Comparison of ENCODE assay signal across 1 cellular context in the genomic region with DNA sequence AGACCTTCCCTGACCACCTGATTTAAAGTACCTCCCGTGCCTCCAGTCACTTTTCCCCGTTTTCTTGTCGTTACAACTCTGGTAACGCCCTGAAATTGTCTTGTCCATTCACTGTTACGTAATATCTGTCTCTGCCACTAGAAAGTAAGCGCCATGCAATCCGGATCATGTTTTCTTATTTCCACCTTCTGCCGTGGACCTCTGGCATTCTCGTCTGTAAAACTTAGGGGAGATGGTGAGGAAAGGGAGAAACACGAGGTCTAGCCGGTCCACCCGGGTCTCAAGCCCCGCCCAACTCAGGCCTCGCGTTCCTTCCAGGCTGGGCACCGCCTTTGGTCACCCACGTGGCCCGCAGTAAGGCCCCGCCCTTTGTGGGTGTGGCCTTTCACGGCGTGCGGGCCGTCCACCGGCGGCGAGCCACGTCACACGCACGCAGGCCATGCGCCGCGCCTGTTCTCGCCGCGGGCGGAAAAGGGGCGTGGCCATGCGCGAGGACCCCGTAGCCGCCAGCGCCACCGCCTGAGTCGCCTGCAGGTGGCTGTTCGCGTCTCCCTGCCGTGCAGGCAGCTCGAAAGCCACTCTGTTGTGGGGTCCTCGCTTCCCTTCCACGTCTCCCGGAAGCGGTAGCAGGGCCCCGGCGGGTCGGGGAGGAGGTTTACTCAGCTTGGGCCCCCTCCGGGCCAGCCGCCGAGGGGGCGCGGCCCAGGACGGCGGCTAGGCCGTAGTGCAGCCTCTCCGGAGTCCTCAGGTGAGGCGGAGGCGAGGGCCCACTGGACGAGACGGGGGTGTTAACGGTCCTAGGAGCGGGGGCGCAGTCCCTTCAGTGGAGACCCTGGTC.
TF ChIP-seq lines count a peak whose summit lies in the region.

A gene with protein sequence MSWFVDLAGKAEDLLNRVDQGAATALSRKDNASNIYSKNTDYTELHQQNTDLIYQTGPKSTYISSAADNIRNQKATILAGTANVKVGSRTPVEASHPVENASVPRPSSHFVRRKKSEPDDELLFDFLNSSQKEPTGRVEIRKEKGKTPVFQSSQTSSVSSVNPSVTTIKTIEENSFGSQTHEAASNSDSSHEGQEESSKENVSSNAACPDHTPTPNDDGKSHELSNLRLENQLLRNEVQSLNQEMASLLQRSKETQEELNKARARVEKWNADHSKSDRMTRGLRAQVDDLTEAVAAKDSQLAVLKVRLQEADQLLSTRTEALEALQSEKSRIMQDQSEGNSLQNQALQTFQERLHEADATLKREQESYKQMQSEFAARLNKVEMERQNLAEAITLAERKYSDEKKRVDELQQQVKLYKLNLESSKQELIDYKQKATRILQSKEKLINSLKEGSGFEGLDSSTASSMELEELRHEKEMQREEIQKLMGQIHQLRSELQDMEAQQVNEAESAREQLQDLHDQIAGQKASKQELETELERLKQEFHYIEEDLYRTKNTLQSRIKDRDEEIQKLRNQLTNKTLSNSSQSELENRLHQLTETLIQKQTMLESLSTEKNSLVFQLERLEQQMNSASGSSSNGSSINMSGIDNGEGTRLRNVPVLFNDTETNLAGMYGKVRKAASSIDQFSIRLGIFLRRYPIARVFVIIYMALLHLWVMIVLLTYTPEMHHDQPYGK (plus strand): TSS at position 597 of the 838 bp plus-strand sequence. CDS start 3,133 bp downstream, outside the sequence.

TF ChIP-seq in HepG2, 621 proteins besides CTCF, POLR2A, EP300 and RAD21 (continued from another document and continues in another):
- TF ChIP-seq, protein P1, sequence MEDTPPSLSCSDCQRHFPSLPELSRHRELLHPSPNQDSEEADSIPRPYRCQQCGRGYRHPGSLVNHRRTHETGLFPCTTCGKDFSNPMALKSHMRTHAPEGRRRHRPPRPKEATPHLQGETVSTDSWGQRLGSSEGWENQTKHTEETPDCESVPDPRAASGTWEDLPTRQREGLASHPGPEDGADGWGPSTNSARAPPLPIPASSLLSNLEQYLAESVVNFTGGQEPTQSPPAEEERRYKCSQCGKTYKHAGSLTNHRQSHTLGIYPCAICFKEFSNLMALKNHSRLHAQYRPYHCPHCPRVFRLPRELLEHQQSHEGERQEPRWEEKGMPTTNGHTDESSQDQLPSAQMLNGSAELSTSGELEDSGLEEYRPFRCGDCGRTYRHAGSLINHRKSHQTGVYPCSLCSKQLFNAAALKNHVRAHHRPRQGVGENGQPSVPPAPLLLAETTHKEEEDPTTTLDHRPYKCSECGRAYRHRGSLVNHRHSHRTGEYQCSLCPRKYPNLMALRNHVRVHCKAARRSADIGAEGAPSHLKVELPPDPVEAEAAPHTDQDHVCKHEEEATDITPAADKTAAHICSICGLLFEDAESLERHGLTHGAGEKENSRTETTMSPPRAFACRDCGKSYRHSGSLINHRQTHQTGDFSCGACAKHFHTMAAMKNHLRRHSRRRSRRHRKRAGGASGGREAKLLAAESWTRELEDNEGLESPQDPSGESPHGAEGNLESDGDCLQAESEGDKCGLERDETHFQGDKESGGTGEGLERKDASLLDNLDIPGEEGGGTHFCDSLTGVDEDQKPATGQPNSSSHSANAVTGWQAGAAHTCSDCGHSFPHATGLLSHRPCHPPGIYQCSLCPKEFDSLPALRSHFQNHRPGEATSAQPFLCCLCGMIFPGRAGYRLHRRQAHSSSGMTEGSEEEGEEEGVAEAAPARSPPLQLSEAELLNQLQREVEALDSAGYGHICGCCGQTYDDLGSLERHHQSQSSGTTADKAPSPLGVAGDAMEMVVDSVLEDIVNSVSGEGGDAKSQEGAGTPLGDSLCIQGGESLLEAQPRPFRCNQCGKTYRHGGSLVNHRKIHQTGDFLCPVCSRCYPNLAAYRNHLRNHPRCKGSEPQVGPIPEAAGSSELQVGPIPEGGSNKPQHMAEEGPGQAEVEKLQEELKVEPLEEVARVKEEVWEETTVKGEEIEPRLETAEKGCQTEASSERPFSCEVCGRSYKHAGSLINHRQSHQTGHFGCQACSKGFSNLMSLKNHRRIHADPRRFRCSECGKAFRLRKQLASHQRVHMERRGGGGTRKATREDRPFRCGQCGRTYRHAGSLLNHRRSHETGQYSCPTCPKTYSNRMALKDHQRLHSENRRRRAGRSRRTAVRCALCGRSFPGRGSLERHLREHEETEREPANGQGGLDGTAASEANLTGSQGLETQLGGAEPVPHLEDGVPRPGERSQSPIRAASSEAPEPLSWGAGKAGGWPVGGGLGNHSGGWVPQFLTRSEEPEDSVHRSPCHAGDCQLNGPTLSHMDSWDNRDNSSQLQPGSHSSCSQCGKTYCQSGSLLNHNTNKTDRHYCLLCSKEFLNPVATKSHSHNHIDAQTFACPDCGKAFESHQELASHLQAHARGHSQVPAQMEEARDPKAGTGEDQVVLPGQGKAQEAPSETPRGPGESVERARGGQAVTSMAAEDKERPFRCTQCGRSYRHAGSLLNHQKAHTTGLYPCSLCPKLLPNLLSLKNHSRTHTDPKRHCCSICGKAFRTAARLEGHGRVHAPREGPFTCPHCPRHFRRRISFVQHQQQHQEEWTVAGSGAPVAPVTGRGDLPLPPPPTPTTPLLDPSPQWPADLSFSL (CRISPR knock-in tag; IDR thresholded peaks at IDR 0.05), result no peak
- TF ChIP-seq XBP1 (CRISPR knock-in tag; IDR thresholded peaks at IDR 0.05) (peak; percentile 61), ZNF24 (IDR thresholded peaks at IDR 0.05) (no peak), PLRG1 (conservative IDR thresholded peaks at IDR 0.05) (no peak), ZNF101 (CRISPR knock-in tag; IDR thresholded peaks at IDR 0.05; ENCODE audit: borderline replicate concordance, low read depth) (0 out of 2 replicates have a peak, but pooled peaks have one; percentile 8), ATF1 (CRISPR knock-in tag; IDR thresholded peaks at IDR 0.05) (peak; percentile 81), NFE2L1 (CRISPR knock-in tag; IDR thresholded peaks at IDR 0.05; ENCODE audit: borderline replicate concordance) (no peak), SMARCC2 (IDR thresholded peaks at IDR 0.05) (no peak), ZNF292 (CRISPR knock-in tag; IDR thresholded peaks at IDR 0.05; ENCODE audit: borderline replicate concordance, low read depth) (0 out of 2 replicates have a peak, but pooled peaks have one; percentile 20), CAMTA2 (CRISPR knock-in tag; IDR thresholded peaks at IDR 0.05; ENCODE audit: borderline replicate concordance) (no peak), ZFYVE20 (CRISPR knock-in tag; IDR thresholded peaks at IDR 0.05; ENCODE audit: borderline replicate concordance, low read depth) (no peak), SRSF4 (IDR thresholded peaks at IDR 0.05; ENCODE audit: low read depth, low read length, poor library complexity, severe bottlenecking) (no peak), HNRNPLL (IDR thresholded peaks at IDR 0.05; ENCODE audit: low read depth, low read length, poor library complexity, severe bottlenecking) (peak; percentile 53), ZNF367 (CRISPR knock-in tag; IDR thresholded peaks at IDR 0.05; ENCODE audit: borderline replicate concordance) (no peak), ZNF30 (CRISPR knock-in tag; IDR thresholded peaks at IDR 0.05) (no peak), ZMYM4 (CRISPR knock-in tag; IDR thresholded peaks at IDR 0.05) (peak; percentile 96), ZFP37 (CRISPR knock-in tag; IDR thresholded peaks at IDR 0.05; ENCODE audit: borderline replicate concordance) (no peak), NCOA5 (CRISPR knock-in tag; IDR thresholded peaks at IDR 0.05) (no peak), ZNF619 (CRISPR knock-in tag; IDR thresholded peaks at IDR 0.05) (peak; percentile 35; the same call in 1 of the 2 replicates), ZNF329 (CRISPR knock-in tag; IDR thresholded peaks at IDR 0.05; ENCODE audit: low read depth) (0 out of 2 replicates have a peak, but pooled peaks have one; percentile 47), RAD51 (IDR thresholded peaks at IDR 0.05; ENCODE audit: borderline replicate concordance) (peak; percentile 68), SMAD1 (CRISPR knock-in tag; IDR thresholded peaks at IDR 0.05; ENCODE audit: borderline replicate concordance, low read depth) (0 out of 2 replicates have a peak, but pooled peaks have one; percentile 54), ZMAT3 (CRISPR knock-in tag; conservative IDR thresholded peaks at IDR 0.05) (peak; percentile 42; the same call in 1 of the 2 replicates), ZEB1 (IDR thresholded peaks at IDR 0.05; ENCODE audit: insufficient replicate concordance, low read depth) (no peak)
- TF ChIP-seq, protein P2, sequence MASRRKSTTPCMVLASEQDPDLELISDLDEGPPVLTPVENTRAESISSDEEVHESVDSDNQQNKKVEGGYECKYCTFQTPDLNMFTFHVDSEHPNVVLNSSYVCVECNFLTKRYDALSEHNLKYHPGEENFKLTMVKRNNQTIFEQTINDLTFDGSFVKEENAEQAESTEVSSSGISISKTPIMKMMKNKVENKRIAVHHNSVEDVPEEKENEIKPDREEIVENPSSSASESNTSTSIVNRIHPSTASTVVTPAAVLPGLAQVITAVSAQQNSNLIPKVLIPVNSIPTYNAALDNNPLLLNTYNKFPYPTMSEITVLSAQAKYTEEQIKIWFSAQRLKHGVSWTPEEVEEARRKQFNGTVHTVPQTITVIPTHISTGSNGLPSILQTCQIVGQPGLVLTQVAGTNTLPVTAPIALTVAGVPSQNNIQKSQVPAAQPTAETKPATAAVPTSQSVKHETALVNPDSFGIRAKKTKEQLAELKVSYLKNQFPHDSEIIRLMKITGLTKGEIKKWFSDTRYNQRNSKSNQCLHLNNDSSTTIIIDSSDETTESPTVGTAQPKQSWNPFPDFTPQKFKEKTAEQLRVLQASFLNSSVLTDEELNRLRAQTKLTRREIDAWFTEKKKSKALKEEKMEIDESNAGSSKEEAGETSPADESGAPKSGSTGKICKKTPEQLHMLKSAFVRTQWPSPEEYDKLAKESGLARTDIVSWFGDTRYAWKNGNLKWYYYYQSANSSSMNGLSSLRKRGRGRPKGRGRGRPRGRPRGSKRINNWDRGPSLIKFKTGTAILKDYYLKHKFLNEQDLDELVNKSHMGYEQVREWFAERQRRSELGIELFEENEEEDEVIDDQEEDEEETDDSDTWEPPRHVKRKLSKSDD (CRISPR knock-in tag; IDR thresholded peaks at IDR 0.05; ENCODE audit: low read depth), result peak; percentile 21; the same call in 1 of the 2 replicates
- TF ChIP-seq, protein P3, sequence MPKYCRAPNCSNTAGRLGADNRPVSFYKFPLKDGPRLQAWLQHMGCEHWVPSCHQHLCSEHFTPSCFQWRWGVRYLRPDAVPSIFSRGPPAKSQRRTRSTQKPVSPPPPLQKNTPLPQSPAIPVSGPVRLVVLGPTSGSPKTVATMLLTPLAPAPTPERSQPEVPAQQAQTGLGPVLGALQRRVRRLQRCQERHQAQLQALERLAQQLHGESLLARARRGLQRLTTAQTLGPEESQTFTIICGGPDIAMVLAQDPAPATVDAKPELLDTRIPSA (CRISPR knock-in tag; IDR thresholded peaks at IDR 0.05; ENCODE audit: borderline replicate concordance), result no peak; the same call in 1 of the 2 replicates
- TF ChIP-seq, protein P4, sequence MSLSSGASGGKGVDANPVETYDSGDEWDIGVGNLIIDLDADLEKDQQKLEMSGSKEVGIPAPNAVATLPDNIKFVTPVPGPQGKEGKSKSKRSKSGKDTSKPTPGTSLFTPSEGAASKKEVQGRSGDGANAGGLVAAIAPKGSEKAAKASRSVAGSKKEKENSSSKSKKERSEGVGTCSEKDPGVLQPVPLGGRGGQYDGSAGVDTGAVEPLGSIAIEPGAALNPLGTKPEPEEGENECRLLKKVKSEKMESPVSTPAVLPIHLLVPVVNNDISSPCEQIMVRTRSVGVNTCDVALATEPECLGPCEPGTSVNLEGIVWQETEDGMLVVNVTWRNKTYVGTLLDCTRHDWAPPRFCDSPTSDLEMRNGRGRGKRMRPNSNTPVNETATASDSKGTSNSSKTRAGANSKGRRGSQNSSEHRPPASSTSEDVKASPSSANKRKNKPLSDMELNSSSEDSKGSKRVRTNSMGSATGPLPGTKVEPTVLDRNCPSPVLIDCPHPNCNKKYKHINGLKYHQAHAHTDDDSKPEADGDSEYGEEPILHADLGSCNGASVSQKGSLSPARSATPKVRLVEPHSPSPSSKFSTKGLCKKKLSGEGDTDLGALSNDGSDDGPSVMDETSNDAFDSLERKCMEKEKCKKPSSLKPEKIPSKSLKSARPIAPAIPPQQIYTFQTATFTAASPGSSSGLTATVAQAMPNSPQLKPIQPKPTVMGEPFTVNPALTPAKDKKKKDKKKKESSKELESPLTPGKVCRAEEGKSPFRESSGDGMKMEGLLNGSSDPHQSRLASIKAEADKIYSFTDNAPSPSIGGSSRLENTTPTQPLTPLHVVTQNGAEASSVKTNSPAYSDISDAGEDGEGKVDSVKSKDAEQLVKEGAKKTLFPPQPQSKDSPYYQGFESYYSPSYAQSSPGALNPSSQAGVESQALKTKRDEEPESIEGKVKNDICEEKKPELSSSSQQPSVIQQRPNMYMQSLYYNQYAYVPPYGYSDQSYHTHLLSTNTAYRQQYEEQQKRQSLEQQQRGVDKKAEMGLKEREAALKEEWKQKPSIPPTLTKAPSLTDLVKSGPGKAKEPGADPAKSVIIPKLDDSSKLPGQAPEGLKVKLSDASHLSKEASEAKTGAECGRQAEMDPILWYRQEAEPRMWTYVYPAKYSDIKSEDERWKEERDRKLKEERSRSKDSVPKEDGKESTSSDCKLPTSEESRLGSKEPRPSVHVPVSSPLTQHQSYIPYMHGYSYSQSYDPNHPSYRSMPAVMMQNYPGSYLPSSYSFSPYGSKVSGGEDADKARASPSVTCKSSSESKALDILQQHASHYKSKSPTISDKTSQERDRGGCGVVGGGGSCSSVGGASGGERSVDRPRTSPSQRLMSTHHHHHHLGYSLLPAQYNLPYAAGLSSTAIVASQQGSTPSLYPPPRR (CRISPR knock-in tag; IDR thresholded peaks at IDR 0.05; ENCODE audit: borderline replicate concordance), result no peak
- TF ChIP-seq, protein P5, sequence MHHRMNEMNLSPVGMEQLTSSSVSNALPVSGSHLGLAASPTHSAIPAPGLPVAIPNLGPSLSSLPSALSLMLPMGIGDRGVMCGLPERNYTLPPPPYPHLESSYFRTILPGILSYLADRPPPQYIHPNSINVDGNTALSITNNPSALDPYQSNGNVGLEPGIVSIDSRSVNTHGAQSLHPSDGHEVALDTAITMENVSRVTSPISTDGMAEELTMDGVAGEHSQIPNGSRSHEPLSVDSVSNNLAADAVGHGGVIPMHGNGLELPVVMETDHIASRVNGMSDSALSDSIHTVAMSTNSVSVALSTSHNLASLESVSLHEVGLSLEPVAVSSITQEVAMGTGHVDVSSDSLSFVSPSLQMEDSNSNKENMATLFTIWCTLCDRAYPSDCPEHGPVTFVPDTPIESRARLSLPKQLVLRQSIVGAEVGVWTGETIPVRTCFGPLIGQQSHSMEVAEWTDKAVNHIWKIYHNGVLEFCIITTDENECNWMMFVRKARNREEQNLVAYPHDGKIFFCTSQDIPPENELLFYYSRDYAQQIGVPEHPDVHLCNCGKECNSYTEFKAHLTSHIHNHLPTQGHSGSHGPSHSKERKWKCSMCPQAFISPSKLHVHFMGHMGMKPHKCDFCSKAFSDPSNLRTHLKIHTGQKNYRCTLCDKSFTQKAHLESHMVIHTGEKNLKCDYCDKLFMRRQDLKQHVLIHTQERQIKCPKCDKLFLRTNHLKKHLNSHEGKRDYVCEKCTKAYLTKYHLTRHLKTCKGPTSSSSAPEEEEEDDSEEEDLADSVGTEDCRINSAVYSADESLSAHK (CRISPR knock-in tag; IDR thresholded peaks at IDR 0.05; ENCODE audit: borderline replicate concordance), result no peak
- TF ChIP-seq, protein P6, sequence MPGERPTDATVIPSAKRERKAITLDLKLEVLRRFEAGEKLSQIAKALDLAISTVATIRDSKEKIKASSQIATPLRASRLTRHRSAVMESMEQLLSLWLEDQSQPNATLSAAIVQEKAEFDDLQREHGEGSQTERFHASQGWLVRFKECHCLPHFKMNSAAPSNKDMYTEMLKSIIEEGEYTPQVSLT (CRISPR knock-in tag; IDR thresholded peaks at IDR 0.05; ENCODE audit: borderline replicate concordance, low read depth), result 0 out of 2 replicates have a peak, but pooled peaks have one; percentile 51
- TF ChIP-seq, protein P7, sequence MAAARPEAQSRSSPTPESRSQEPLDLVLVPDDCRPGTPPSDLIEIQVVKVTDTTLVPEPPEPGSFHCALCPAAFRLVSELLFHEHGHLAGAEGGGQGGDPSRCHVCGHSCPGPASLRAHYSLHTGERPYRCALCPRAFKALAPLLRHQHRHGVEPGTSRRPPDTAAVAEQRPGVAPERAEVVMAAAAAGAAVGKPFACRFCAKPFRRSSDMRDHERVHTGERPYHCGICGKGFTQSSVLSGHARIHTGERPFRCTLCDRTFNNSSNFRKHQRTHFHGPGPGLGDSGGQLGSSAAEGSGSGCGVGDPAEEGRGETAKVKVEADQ (CRISPR knock-in tag; IDR thresholded peaks at IDR 0.05; ENCODE audit: borderline replicate concordance), result peak; percentile 72; the same call in 1 of the 2 replicates
